ENCODE assay signal across 1 cellular context in genomic region chr22:20133930-20134549, GRCh38.
TF ChIP-seq lines count a peak whose summit lies in the region.

No MANE protein-coding gene starts in this region.

TF ChIP-seq in GM23338, 12 proteins besides CTCF, POLR2A, EP300 and RAD21 (continued from another document):
- TF ChIP-seq, protein P1, sequence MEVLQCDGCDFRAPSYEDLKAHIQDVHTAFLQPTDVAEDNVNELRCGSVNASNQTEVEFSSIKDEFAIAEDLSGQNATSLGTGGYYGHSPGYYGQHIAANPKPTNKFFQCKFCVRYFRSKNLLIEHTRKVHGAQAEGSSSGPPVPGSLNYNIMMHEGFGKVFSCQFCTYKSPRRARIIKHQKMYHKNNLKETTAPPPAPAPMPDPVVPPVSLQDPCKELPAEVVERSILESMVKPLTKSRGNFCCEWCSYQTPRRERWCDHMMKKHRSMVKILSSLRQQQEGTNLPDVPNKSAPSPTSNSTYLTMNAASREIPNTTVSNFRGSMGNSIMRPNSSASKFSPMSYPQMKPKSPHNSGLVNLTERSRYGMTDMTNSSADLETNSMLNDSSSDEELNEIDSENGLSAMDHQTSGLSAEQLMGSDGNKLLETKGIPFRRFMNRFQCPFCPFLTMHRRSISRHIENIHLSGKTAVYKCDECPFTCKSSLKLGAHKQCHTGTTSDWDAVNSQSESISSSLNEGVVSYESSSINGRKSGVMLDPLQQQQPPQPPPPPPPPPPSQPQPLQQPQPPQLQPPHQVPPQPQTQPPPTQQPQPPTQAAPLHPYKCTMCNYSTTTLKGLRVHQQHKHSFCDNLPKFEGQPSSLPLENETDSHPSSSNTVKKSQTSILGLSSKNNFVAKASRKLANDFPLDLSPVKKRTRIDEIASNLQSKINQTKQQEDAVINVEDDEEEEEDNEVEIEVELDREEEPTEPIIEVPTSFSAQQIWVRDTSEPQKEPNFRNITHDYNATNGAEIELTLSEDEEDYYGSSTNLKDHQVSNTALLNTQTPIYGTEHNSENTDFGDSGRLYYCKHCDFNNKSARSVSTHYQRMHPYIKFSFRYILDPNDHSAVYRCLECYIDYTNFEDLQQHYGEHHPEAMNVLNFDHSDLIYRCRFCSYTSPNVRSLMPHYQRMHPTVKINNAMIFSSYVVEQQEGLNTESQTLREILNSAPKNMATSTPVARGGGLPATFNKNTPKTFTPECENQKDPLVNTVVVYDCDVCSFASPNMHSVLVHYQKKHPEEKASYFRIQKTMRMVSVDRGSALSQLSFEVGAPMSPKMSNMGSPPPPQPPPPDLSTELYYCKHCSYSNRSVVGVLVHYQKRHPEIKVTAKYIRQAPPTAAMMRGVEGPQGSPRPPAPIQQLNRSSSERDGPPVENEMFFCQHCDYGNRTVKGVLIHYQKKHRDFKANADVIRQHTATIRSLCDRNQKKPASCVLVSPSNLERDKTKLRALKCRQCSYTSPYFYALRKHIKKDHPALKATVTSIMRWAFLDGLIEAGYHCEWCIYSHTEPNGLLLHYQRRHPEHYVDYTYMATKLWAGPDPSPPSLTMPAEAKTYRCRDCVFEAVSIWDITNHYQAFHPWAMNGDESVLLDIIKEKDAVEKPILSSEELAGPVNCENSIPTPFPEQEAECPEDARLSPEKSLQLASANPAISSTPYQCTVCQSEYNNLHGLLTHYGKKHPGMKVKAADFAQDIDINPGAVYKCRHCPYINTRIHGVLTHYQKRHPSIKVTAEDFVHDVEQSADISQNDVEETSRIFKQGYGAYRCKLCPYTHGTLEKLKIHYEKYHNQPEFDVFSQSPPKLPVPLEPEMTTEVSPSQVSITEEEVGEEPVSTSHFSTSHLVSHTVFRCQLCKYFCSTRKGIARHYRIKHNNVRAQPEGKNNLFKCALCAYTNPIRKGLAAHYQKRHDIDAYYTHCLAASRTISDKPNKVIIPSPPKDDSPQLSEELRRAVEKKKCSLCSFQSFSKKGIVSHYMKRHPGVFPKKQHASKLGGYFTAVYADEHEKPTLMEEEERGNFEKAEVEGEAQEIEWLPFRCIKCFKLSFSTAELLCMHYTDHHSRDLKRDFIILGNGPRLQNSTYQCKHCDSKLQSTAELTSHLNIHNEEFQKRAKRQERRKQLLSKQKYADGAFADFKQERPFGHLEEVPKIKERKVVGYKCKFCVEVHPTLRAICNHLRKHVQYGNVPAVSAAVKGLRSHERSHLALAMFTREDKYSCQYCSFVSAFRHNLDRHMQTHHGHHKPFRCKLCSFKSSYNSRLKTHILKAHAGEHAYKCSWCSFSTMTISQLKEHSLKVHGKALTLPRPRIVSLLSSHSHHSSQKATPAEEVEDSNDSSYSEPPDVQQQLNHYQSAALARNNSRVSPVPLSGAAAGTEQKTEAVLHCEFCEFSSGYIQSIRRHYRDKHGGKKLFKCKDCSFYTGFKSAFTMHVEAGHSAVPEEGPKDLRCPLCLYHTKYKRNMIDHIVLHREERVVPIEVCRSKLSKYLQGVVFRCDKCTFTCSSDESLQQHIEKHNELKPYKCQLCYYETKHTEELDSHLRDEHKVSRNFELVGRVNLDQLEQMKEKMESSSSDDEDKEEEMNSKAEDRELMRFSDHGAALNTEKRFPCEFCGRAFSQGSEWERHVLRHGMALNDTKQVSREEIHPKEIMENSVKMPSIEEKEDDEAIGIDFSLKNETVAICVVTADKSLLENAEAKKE (CRISPR knock-in tag; IDR thresholded peaks at IDR 0.05): no peak
- TF ChIP-seq NANOG (IDR thresholded peaks at IDR 0.05; ENCODE audit: borderline replicate concordance) (no peak), ETS1 (IDR thresholded peaks at IDR 0.05) (no peak), CREB1 (CRISPR knock-in tag; IDR thresholded peaks at IDR 0.05; ENCODE audit: low read depth) (no peak), REST (IDR thresholded peaks at IDR 0.05; ENCODE audit: unreplicated experiment) (no peak), POLR2AphosphoS5 (IDR thresholded peaks at IDR 0.05; ENCODE audit: low read depth) (no peak), EZH2 (IDR thresholded peaks at IDR 0.05; ENCODE audit: low read depth, unreplicated experiment) (no peak), ZNF114 (CRISPR knock-in tag; IDR thresholded peaks at IDR 0.05) (no peak), STAT1 (IDR thresholded peaks at IDR 0.05; ENCODE audit: unreplicated experiment) (no peak), ZNF331 (CRISPR knock-in tag; IDR thresholded peaks at IDR 0.05; ENCODE audit: low read depth) (no peak)
